Comparison of ENCODE assay signal across 11 cellular contexts in the genomic region with DNA sequence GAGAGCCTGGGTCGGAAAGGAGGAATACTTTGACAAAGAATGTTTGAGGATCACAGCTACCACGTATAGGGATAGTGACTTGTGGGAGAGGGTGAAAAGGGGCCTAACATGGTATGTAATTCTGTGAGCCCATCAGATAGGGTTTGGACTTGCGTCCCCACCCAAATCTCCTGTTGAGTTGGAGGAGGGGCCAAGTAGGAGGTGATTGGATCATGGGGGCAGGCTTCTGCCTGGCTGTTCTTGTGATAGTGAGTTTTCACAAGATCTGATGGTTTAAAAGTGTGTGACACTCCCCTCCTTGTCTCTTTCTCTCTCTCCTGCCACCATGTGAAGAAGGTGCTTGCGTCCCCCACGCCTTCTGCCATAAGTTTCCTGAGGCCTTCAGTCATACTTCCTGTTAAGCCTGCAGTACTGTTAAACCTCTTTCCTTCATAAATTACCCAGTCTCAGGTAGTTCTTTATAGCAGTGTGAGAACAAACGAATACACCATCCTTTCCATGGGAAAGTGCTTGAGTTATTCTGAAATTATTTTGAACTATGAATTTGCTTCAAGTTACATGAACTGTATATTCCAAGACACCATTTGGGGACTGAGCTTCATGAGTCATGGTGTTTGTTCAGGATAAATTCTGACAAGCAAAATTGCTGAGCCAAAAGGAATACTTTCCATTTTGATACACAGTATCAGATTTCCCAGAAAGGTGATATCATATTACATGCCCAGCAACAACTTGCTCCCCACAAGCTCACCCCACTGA.
DNase-seq lines count a peak whose midpoint lies in the region; ATAC-seq and TF ChIP-seq lines count a peak whose summit lies in the region.
"Had no signal": no experiment of that assay in that cellular context is flagged by ENCODE, and none has a peak within 500 bp of the region (broad histone marks: within the 10 kb centered on the region; RNA-seq: fewer than 3 reads in every experiment).

No MANE protein-coding gene starts in this region.

- H3K4me2 ChIP-seq in KMS-11, result peak overlapping the region; percentile 19; the same call in 1 of the 2 replicates

- intact Hi-C loops in body of pancreas (cut with DNase I), result no loop called here
- intact Hi-C loops in naive thymus-derived CD4-positive, alpha-beta T cell (cut with micrococcal nuclease), result loop anchor here (2.0 to 5.0 kb wide), 2 partner anchors 42 to 69 kb away; a partner anchor contains a TSS

- no peak for TF ChIP-seq POLR2A in body of pancreas (IDR thresholded peaks at IDR 0.05)

- peaks cover 0 to 19% (median 0%) of the 10 kb centered on the region in 5 donors for H3K36me3 Mint-ChIP-seq in naive thymus-derived CD4-positive, alpha-beta T cell

- H3K27ac ChIP-seq in KMS-11 (no peak overlapping the region), body of pancreas (peak overlapping the region in 2 of 4 donors; percentile 7 to 61)
- H3K27ac ChIP-seq in naive thymus-derived CD4-positive, alpha-beta T cell (ENCODE audit: low read depth, low read length), result no peak overlapping the region
- H3K27ac ChIP-seq: upper lobe of right lung had no signal

- H3K9me3 Mint-ChIP-seq in naive thymus-derived CD4-positive, alpha-beta T cell, result peaks cover 0 to 10% (median 4%) of the 10 kb centered on the region in 11 donors

- TF ChIP-seq CTCF in KMS-11 (conservative IDR thresholded peaks at IDR 0.05; ENCODE audit: low read depth, low read length), result no peak
- TF ChIP-seq CTCF in body of pancreas (IDR thresholded peaks at IDR 0.05), result no peak

- WGBS in body of pancreas, 2 donors, result 82 to 86% methylated on average over 6 of the region's 6 CpGs

- ATAC-seq in body of pancreas (peak; percentile 67), HG03196 (IDR thresholded peaks at IDR 0.05; ENCODE audit: unreplicated experiment) (no peak), GM19467 (IDR thresholded peaks at IDR 0.05; ENCODE audit: unreplicated experiment) (no peak)
- no peak for ATAC-seq in naive thymus-derived CD4-positive, alpha-beta T cell

- no peak overlapping the region for H3K9ac ChIP-seq in KMS-11

- peaks cover 30 to 63% (median 54%) of the 10 kb centered on the region in 7 donors for H3K4me1 Mint-ChIP-seq in naive thymus-derived CD4-positive, alpha-beta T cell

- H3K36me3 ChIP-seq in KMS-11 (ENCODE audit: insufficient read depth) (no peaks in the 10 kb centered on the region), body of pancreas (replicated peaks in 1 of 2; ENCODE audit: insufficient read depth in 1 of 2, low read depth in 2 of 2) (no peaks in the 10 kb centered on the region)
- no peaks in the 10 kb centered on the region for H3K36me3 ChIP-seq in naive thymus-derived CD4-positive, alpha-beta T cell (ENCODE audit: control insufficient read depth in 2 of 3, insufficient read depth in 3 of 3, low read length in 3 of 3)
- H3K36me3 ChIP-seq: upper lobe of right lung had no signal

- H3K4me3 ChIP-seq in KMS-11 (IDR thresholded peaks at IDR 0.05; ENCODE audit: insufficient read depth, low read depth, low read length) (no peak overlapping the region), body of pancreas (no peak overlapping the region)
- H3K4me3 ChIP-seq in naive thymus-derived CD4-positive, alpha-beta T cell (ENCODE audit: low read length), result no peak overlapping the region
- H3K4me3 ChIP-seq: upper lobe of right lung had no signal

- POLR2A ChIA-PET in naive thymus-derived CD4-positive, alpha-beta T cell (lab: Charles Lee), result interaction anchor here (0.8 kb wide), 1 partner anchor 50 kb away, joined by 3 read pairs; no protein-coding TSS in a partner anchor

- no peaks in the 10 kb centered on the region for H3K9me3 ChIP-seq in body of pancreas
- no peaks in the 10 kb centered on the region for H3K9me3 ChIP-seq in naive thymus-derived CD4-positive, alpha-beta T cell (ENCODE audit: control insufficient read depth in 2 of 3, low read length in 3 of 3)
- H3K9me3 ChIP-seq: upper lobe of right lung had no signal

- no peaks in the 10 kb centered on the region for H3K79me2 ChIP-seq in KMS-11 (ENCODE audit: insufficient read depth, low read depth)

- peaks cover 20% of the 10 kb centered on the region for H3K4me1 ChIP-seq in KMS-11 (ENCODE audit: low read depth, poor library complexity, severe bottlenecking)
- H3K4me1 ChIP-seq in body of pancreas, result peaks cover 13% of the 10 kb centered on the region
- peaks cover 0 to 31% of the 10 kb centered on the region in 2 donors for H3K4me1 ChIP-seq in naive thymus-derived CD4-positive, alpha-beta T cell (ENCODE audit: control insufficient read depth in 2 of 2, insufficient read depth in 2 of 2, low read length in 2 of 2)
- H3K4me1 ChIP-seq: upper lobe of right lung had no signal

- peaks cover 0 to 3% (median 0%) of the 10 kb centered on the region in 5 donors for H3K27me3 Mint-ChIP-seq in naive thymus-derived CD4-positive, alpha-beta T cell

- DNase-seq in NCI-H146 (lab: John Stamatoyannopoulos, UW), result peak; percentile 2
- no peak for DNase-seq in NCI-H146 treated with DMSO at 0.1 percent for 48 hours (lab: John Stamatoyannopoulos, UW; ENCODE audit: unreplicated experiment)
- DNase-seq in body of pancreas, result no peak
- no peak for DNase-seq in naive thymus-derived CD4-positive, alpha-beta T cell
- no peak for DNase-seq in activated CD8-positive, alpha-beta memory T cell treated with anti-CD3 and anti-CD28 coated beads for 24 hours
- DNase-seq: activated CD4-positive, alpha-beta T cell treated with anti-CD3 and anti-CD28 coated beads for 4 hours; amygdala; upper lobe of right lung had no signal

- H3K27me3 ChIP-seq in KMS-11 (ENCODE audit: insufficient read depth, low read depth) (no peaks in the 10 kb centered on the region), body of pancreas (no peaks in the 10 kb centered on the region)
- no peaks in the 10 kb centered on the region for H3K27me3 ChIP-seq in naive thymus-derived CD4-positive, alpha-beta T cell (ENCODE audit: control insufficient read depth in 2 of 2, insufficient read depth in 2 of 2, low read length in 2 of 2)
- H3K27me3 ChIP-seq: upper lobe of right lung had no signal

- peak overlapping the region in 8 of 9 donors; percentile 9 to 83 (median 46) for H3K27ac Mint-ChIP-seq in naive thymus-derived CD4-positive, alpha-beta T cell

- H4K20me1 ChIP-seq in KMS-11 (ENCODE audit: insufficient read depth), result no peaks in the 10 kb centered on the region

- CTCF ChIA-PET in naive thymus-derived CD4-positive, alpha-beta T cell (lab: Charles Lee), result no interaction called here

- no peak overlapping the region for H2AFZ ChIP-seq in KMS-11 (ENCODE audit: low read depth)

- H3K4me3 Mint-ChIP-seq in naive thymus-derived CD4-positive, alpha-beta T cell, result peak overlapping the region in 3 of 10 donors; percentile 15 to 39 (median 35)
